In genomic region chr6:13378669-13379590, GRCh38 we compare ENCODE assay signal across 10 cellular contexts. TPM values are rescaled to one million over a fixed set of nuclear protein-coding genes. Genes with fewer than 3 reads are reported as not detected.
DNase-seq lines count a peak whose midpoint lies in the region; ATAC-seq and TF ChIP-seq lines count a peak whose summit lies in the region.
"Had no signal": no experiment of that assay in that cellular context is flagged by ENCODE, and none has a peak within 500 bp of the region (broad histone marks: within the 10 kb centered on the region; RNA-seq: fewer than 3 reads in every experiment).

No MANE protein-coding gene starts in this region.

- H3K27ac Mint-ChIP-seq in H9: no peak overlapping the region

- no peaks in the 10 kb centered on the region for H3K36me3 ChIP-seq in Peyer's patch
- H3K36me3 ChIP-seq in mucosa of descending colon (ENCODE audit: low read depth): no peaks in the 10 kb centered on the region

- H3K9me3 Mint-ChIP-seq in H9: peaks cover 0 to 2% of the 10 kb centered on the region in 2 experiments; a peak in 1 of 5 replicates

- no peak overlapping the region for H2AFZ ChIP-seq in H9 (ENCODE audit: low read length)

- no peak overlapping the region for H2BK5ac ChIP-seq in H9 (ENCODE audit: insufficient read length, low read length)

- no peak overlapping the region for H3K4me2 ChIP-seq in H9 (ENCODE audit: insufficient read depth, insufficient read length, low read length)

- DNase-seq in H9: peak; percentile 41
- peak; percentile 81 for DNase-seq in NCI-H146 (lab: John Stamatoyannopoulos, UW)
- peak in 2 of 3 donors; percentile 81 to 87 for DNase-seq in Peyer's patch
- peak; percentile 85 to 93 (median 87) for DNase-seq in mucosa of descending colon
- no peak for DNase-seq in activated effector memory CD4-positive, alpha-beta T cell treated with anti-CD3 and anti-CD28 coated beads, Interleukin-2, amount 50 U/mL, for 16 hours
- DNase-seq: stimulated activated naive CD8-positive, alpha-beta T cell treated with anti-CD3 and anti-CD28 coated beads, Interleukin-15, Interleukin-2, amounts not matched to agents 100 U/mL and 50 U/mL, for 24 hours had no signal

- no peak overlapping the region for H2BK20ac ChIP-seq in H9 (ENCODE audit: low read depth, low read length, poor library complexity, severe bottlenecking)

- no peak overlapping the region for H3T11ph ChIP-seq in H9 (ENCODE audit: low read length)

- H3K79me2 ChIP-seq in H9 (ENCODE audit: insufficient read depth, low read length): no peaks in the 10 kb centered on the region

- intact Hi-C loops in mucosa of descending colon (cut with DNase I, micrococcal nuclease): no loop called here

- peaks cover 0 to 2% (median 0%) of the 10 kb centered on the region in 3 experiments; a peak in 1 of 7 replicates for H3K36me3 Mint-ChIP-seq in H9 (ENCODE audit: insufficient read depth in 1 of 3, low read depth in 3 of 3)

- WGBS in H9 (ENCODE audit: extremely low coverage, insufficient read length, low lambda C conversion rate): no CpG with 5 or more reads among the region's 9 CpGs

- no peak overlapping the region for H3K56ac ChIP-seq in H9 (ENCODE audit: insufficient read length, low read depth, low read length)

- H3K27me3 ChIP-seq in H9 (ENCODE audit: insufficient read depth, low read length): no peaks in the 10 kb centered on the region
- no peaks in the 10 kb centered on the region for H3K27me3 ChIP-seq in Peyer's patch

- no peak overlapping the region for H2BK120ac ChIP-seq in H9 (ENCODE audit: low read depth, low read length, poor library complexity, severe bottlenecking)

- no peak overlapping the region for H3K18ac ChIP-seq in H9 (ENCODE audit: insufficient read length, low read depth, low read length)

- H3K4me3 Mint-ChIP-seq in H9: no peak overlapping the region

- no peak overlapping the region for H3K4me3 ChIP-seq in Peyer's patch
- H3K4me3 ChIP-seq in mucosa of descending colon: no peak overlapping the region

- H3K79me1 ChIP-seq in H9 (ENCODE audit: insufficient read depth, low read depth, low read length, poor library complexity, severe bottlenecking): no peaks in the 10 kb centered on the region

- no peak overlapping the region for H3K14ac ChIP-seq in H9 (ENCODE audit: insufficient read depth, low read length)

- H3K27ac ChIP-seq in H9 (ENCODE audit: insufficient read length, low read depth, low read length) (no peak overlapping the region), Peyer's patch (peak overlapping the region in 2 of 4 donors; percentile 15 to 67)
- H3K27ac ChIP-seq: HL-60 had no signal

- peak in 1 of 2 donors; percentile 10 for TF ChIP-seq POLR2A in Peyer's patch (IDR thresholded peaks at IDR 0.05)

- H3K9me3 ChIP-seq in H9 (ENCODE audit: control insufficient read depth, low read depth, low read length) (no peaks in the 10 kb centered on the region), Peyer's patch (no peaks in the 10 kb centered on the region), mucosa of descending colon (no peaks in the 10 kb centered on the region)

- TF ChIP-seq CTCF in H9 (conservative IDR thresholded peaks at IDR 0.05): peak; percentile 40; the same call in 1 of the 3 replicates
- TF ChIP-seq CTCF in Peyer's patch (IDR thresholded peaks at IDR 0.05): peak in 3 of 6 experiments; percentile 48 to 60 (median 50)
- peak; percentile 9 for TF ChIP-seq CTCF in mucosa of descending colon (IDR thresholded peaks at IDR 0.05)

- no peak overlapping the region for H3K4ac ChIP-seq in H9 (ENCODE audit: low read depth, low read length)

- no peak overlapping the region for H4K8ac ChIP-seq in H9 (replicated peaks; ENCODE audit: insufficient read length, low read depth, low read length)

- no peaks in the 10 kb centered on the region; the same call in 1 of the 2 replicates for H3K27me3 Mint-ChIP-seq in H9 (ENCODE audit: low read depth)

- no peak overlapping the region for H3K23ac ChIP-seq in H9 (ENCODE audit: insufficient read length, low read depth, low read length)

- H2AK5ac ChIP-seq in H9 (ENCODE audit: insufficient read length, low read length): no peak overlapping the region

- H4K20me1 ChIP-seq in H9 (ENCODE audit: control insufficient read depth, insufficient read depth, insufficient read length): no peaks in the 10 kb centered on the region

- ATAC-seq in mucosa of descending colon (peak; percentile 97), GM18520 (IDR thresholded peaks at IDR 0.05; ENCODE audit: unreplicated experiment) (no peak), HG03342 (IDR thresholded peaks at IDR 0.05; ENCODE audit: unreplicated experiment) (no peak)
- ATAC-seq: Right ventricle myocardium inferior; stimulated activated naive CD8-positive, alpha-beta T cell treated with anti-CD3 and anti-CD28 coated beads, Interleukin-15, Interleukin-2, amounts not matched to agents 100 U/mL and 50 U/mL, for 24 hours had no signal

- H3K4me1 ChIP-seq in H9 (ENCODE audit: insufficient read depth, low read length) (no peaks in the 10 kb centered on the region; the same call in 1 of the 2 replicates), Peyer's patch (peaks cover 0 to 33% (median 7%) of the 10 kb centered on the region in 4 donors), mucosa of descending colon (ENCODE audit: low read depth) (peaks cover 25% of the 10 kb centered on the region)

- no peak overlapping the region for H2BK12ac ChIP-seq in H9 (ENCODE audit: insufficient read length, low read depth, low read length)

- H3K4me1 Mint-ChIP-seq in H9: peaks cover 8 to 25% of the 10 kb centered on the region in 2 experiments

- no peak overlapping the region for H3K9ac ChIP-seq in H9 (ENCODE audit: extremely low read depth, insufficient read length, low read length)

- H3K23me2 ChIP-seq in H9 (ENCODE audit: insufficient read length, low read depth, low read length, poor library complexity, severe bottlenecking): no peaks in the 10 kb centered on the region

- no peak overlapping the region for H4K91ac ChIP-seq in H9 (ENCODE audit: insufficient read length, low read depth, low read length)

- H2BK15ac ChIP-seq in H9 (ENCODE audit: low read depth, low read length): no peak overlapping the region

- no peak overlapping the region for H4K5ac ChIP-seq in H9 (ENCODE audit: insufficient read length, low read depth, low read length)

RNA-seq across cellular contexts. Expression of gene TBC1D7, which starts 50.6 kb away (rescaled TPM):
- 33.9 and 36.9 TPM in 2 replicates for total RNA-seq in H9 (2021)
- 10 to 100 TPM; 13.3 to 18.6 (median 16.9) TPM for total RNA-seq in Peyer's patch
- total RNA-seq in mucosa of descending colon: 10 to 100 TPM; 14.0 to 25.7 (median 22.4) TPM
